8 cellular contexts compared by ENCODE assay signal in genomic region chr5:177349762-177350161, GRCh38. TPM values are rescaled to one million over a fixed set of nuclear protein-coding genes. Genes with fewer than 3 reads are reported as not detected.
DNase-seq lines count a peak whose midpoint lies in the region; ATAC-seq, FAIRE-seq and TF ChIP-seq lines count a peak whose summit lies in the region.

No MANE protein-coding gene starts in this region.

- H3K27me3 Mint-ChIP-seq in HFFc6 (ENCODE audit: insufficient read depth): no peaks in the 10 kb centered on the region; the same call in 1 of the 2 replicates
- H3K27me3 Mint-ChIP-seq in naive B cell: no peaks in the 10 kb centered on the region

- H3K27me3 ChIP-seq in AG04450 (ENCODE audit: control insufficient read depth, insufficient read depth, low read length) (no peaks in the 10 kb centered on the region), body of pancreas (no peaks in the 10 kb centered on the region), thyroid gland (no peaks in the 10 kb centered on the region)

- H3K4me1 Mint-ChIP-seq in HFFc6 (ENCODE audit: low read depth): peaks cover 37% of the 10 kb centered on the region
- peaks cover 29 to 59% (median 43%) of the 10 kb centered on the region in 3 donors for H3K4me1 Mint-ChIP-seq in naive B cell

- TF ChIP-seq CTCF in AG04450 (IDR thresholded peaks at IDR 0.05; ENCODE audit: low read depth, low read length) (no peak), HFFc6 (IDR thresholded peaks at IDR 0.05) (no peak), body of pancreas (IDR thresholded peaks at IDR 0.05) (no peak), thyroid gland (IDR thresholded peaks at IDR 0.05) (no peak)

- no peaks in the 10 kb centered on the region for H3K9me3 Mint-ChIP-seq in HFFc6
- peaks cover 0 to 3% (median 0%) of the 10 kb centered on the region in 7 donors for H3K9me3 Mint-ChIP-seq in naive B cell

- no peak for DNase-seq in AG04450 (ENCODE audit: low read depth, low spot score)
- DNase-seq in HFFc6: no peak
- no peak for DNase-seq in body of pancreas
- no peak for DNase-seq in naive B cell
- no peak for DNase-seq in NCI-H226
- DNase-seq in KBM-7: no peak
- DNase-seq in HTR-8/SVneo (ENCODE audit: insufficient read length, low spot score): no peak
- no peak for DNase-seq in thyroid gland

- peak overlapping the region; percentile 100 for H3K4me3 ChIP-seq in AG04450 (ENCODE audit: low read depth, low read length)
- H3K4me3 ChIP-seq in body of pancreas: peak overlapping the region; percentile 3 to 12
- peak overlapping the region in 1 of 3 donors; percentile 93 for H3K4me3 ChIP-seq in thyroid gland (replicated peaks in 1 of 3)

- H3K27ac ChIP-seq in AG04450 (ENCODE audit: low read depth, low read length) (no peak overlapping the region), body of pancreas (peak overlapping the region in 1 of 4 donors; percentile 12), thyroid gland (no peak overlapping the region)

- 37 to 52% methylated on average over 5 of the region's 5 CpGs for WGBS in body of pancreas, 2 donors
- WGBS in thyroid gland, 2 donors: 85 to 88% methylated on average over 5 of the region's 5 CpGs

- H3K4me1 ChIP-seq in body of pancreas: peaks cover 52% of the 10 kb centered on the region
- peaks cover 14 to 27% of the 10 kb centered on the region in 2 donors for H3K4me1 ChIP-seq in thyroid gland

- in situ Hi-C loops in KBM-7 (cut with MboI; ENCODE audit: low pct_unique_long_range_greater_than_20kb, low sequenced_read_pairs): no loop called here

- intact Hi-C loops in body of pancreas (cut with DNase I): no loop called here
- intact Hi-C loops in thyroid gland (cut with DNase I): loop anchor here (5.0 kb wide), 1 partner anchor 37 kb away; the partner anchor contains the start of gene MXD3

- H3K9me3 ChIP-seq in AG04450 (ENCODE audit: control insufficient read depth, insufficient read depth, low read length) (no peaks in the 10 kb centered on the region), body of pancreas (no peaks in the 10 kb centered on the region), thyroid gland (no peaks in the 10 kb centered on the region)

- no peak for ATAC-seq in body of pancreas
- no peak for ATAC-seq in naive B cell (ENCODE audit: low read depth in 2 of 2)

- H3K27ac Mint-ChIP-seq in HFFc6 (no peak overlapping the region), naive B cell (peak overlapping the region in 4 of 6 donors; percentile 35 to 98 (median 78))

- H3K36me3 ChIP-seq in body of pancreas (replicated peaks in 1 of 2; ENCODE audit: insufficient read depth in 1 of 2, low read depth in 2 of 2) (no peaks in the 10 kb centered on the region), thyroid gland (peaks cover 0 to under 1% of the 10 kb centered on the region in 2 donors)

- TF ChIP-seq POLR2A in body of pancreas (IDR thresholded peaks at IDR 0.05) (no peak), thyroid gland (IDR thresholded peaks at IDR 0.05) (no peak)

- FAIRE-seq in HTR-8/SVneo (lab: Jason Lieb, UNC): no peak

- H3K4me3 Mint-ChIP-seq in HFFc6 (peak overlapping the region; percentile 98), naive B cell (peak overlapping the region; percentile 55 to 99 (median 93))

- CTCF ChIA-PET in AG04450 (lab: Charles Lee): interaction anchor here (0.9 to 3.0 kb wide), 2 partner anchors 17 to 31 kb away, joined by 5 to 10 read pairs; no protein-coding TSS in a partner anchor

- H3K36me3 Mint-ChIP-seq in HFFc6 (ENCODE audit: low read depth) (no peaks in the 10 kb centered on the region; the same call in 1 of the 2 replicates), naive B cell (peaks cover 4 to 11% of the 10 kb centered on the region in 2 donors)

- POLR2A ChIA-PET in AG04450 (lab: Yijun Ruan, JAX): no interaction called here

RNA-seq across cellular contexts. Expression of gene LMAN2, which starts 1.7 kb away (rescaled TPM):
- polyA plus RNA-seq in AG04450 (2011; rRNA removed): 150 and 212 TPM in 2 replicates
- 183 and 249 TPM in 2 replicates for polyA minus RNA-seq in AG04450 (2011; rRNA and poly(A)+ RNA removed)
- total RNA-seq in HFFc6 (2021; fragmentation: NEBNext Ultra II Directional; extraction: Animal tissue kit (Norgen Biotek cat#: 25700)): 100 to 1,000 TPM; 153 to 169 (median 164) TPM
- total RNA-seq in body of pancreas: 100 to 1,000 TPM; 218 to 227 TPM
- 100 to 1,000 TPM; 182 to 243 (median 191) TPM for polyA plus RNA-seq in naive B cell (ENCODE audit: low read depth in 6 of 6)
- total RNA-seq in thyroid gland: 100 to 1,000 TPM; 309 to 465 (median 383) TPM

RNA-seq across cellular contexts. Expression of gene RGS14, which starts 8.0 kb away (rescaled TPM):
- polyA plus RNA-seq in AG04450 (2011; rRNA removed) (2.6 and 4.4 TPM in 2 replicates), naive B cell (ENCODE audit: low read depth in 6 of 6) (10 to 100 TPM; 16.6 to 41.1 (median 23.2) TPM)
- polyA minus RNA-seq in AG04450 (2011; rRNA and poly(A)+ RNA removed): 1.4 and 4.7 TPM in 2 replicates
- 1 to 10 TPM; 1.0 to 2.2 (median 1.2) TPM for total RNA-seq in HFFc6 (2021; fragmentation: NEBNext Ultra II Directional; extraction: Animal tissue kit (Norgen Biotek cat#: 25700))
- total RNA-seq in body of pancreas (10 to 100 TPM; 15.0 to 39.2 TPM), thyroid gland (10 to 100 TPM; 22.9 to 42.7 (median 26.7) TPM)

RNA-seq across cellular contexts. Expression of gene SLC34A1, which starts 34.5 kb away (rescaled TPM):
- not detected in 2 replicates for polyA plus RNA-seq in AG04450 (2011; rRNA removed)
- polyA minus RNA-seq in AG04450 (2011; rRNA and poly(A)+ RNA removed): not detected in 2 replicates
- not detected for total RNA-seq in HFFc6 (2021; fragmentation: NEBNext Ultra II Directional; extraction: Animal tissue kit (Norgen Biotek cat#: 25700))
- total RNA-seq in body of pancreas: not detected
- not detected for polyA plus RNA-seq in naive B cell (ENCODE audit: low read depth in 6 of 6)
- not detected for total RNA-seq in thyroid gland

RNA-seq across cellular contexts. Expression of gene MXD3, which starts 38.1 kb away (rescaled TPM):
- 2.8 and 2.9 TPM in 2 replicates for polyA plus RNA-seq in AG04450 (2011; rRNA removed)
- 1.8 and 2.2 TPM in 2 replicates for polyA minus RNA-seq in AG04450 (2011; rRNA and poly(A)+ RNA removed)
- 10 to 100 TPM in 5 of 6 experiments, 1 to 10 TPM in 1; 7.7 to 17.0 (median 15.3) TPM for total RNA-seq in HFFc6 (2021; fragmentation: NEBNext Ultra II Directional; extraction: Animal tissue kit (Norgen Biotek cat#: 25700))
- 10 to 100 TPM; 13.2 to 21.4 TPM for total RNA-seq in body of pancreas
- polyA plus RNA-seq in naive B cell (ENCODE audit: low read depth in 6 of 6): 1 to 10 TPM in 4 of 6 donors, under 1 TPM in 2; 0.52 to 2.3 (median 1.4) TPM
- 10 to 100 TPM in 1 of 4 donors, 1 to 10 TPM in 3; 2.0 to 11.7 (median 7.8) TPM for total RNA-seq in thyroid gland

RNA-seq across cellular contexts. Expression of gene PRELID1, which starts 46.2 kb away (rescaled TPM):
- polyA plus RNA-seq in AG04450 (2011; rRNA removed): 135 and 158 TPM in 2 replicates
- 84.1 and 108 TPM in 2 replicates for polyA minus RNA-seq in AG04450 (2011; rRNA and poly(A)+ RNA removed)
- 100 to 1,000 TPM; 182 to 225 (median 217) TPM for total RNA-seq in HFFc6 (2021; fragmentation: NEBNext Ultra II Directional; extraction: Animal tissue kit (Norgen Biotek cat#: 25700))
- total RNA-seq in body of pancreas: 10 to 100 TPM; 63.3 to 91.8 TPM
- 100 to 1,000 TPM; 162 to 227 (median 176) TPM for polyA plus RNA-seq in naive B cell (ENCODE audit: low read depth in 6 of 6)
- 10 to 100 TPM; 52.8 to 83.2 (median 57.9) TPM for total RNA-seq in thyroid gland

Comparison
In these comparisons a context has a peak if more than half of its experiments do, and no peak if none do; other contexts are left out.
1. RNA of gene RGS14, which starts 8.0 kb away (total RNA-seq): 15.0 to 39.2 TPM in body of pancreas and 22.9 to 42.7 TPM in thyroid gland; 1.0 to 2.2 TPM in HFFc6; every median in the first group is over 4 times any median in the second.